In the genomic region with DNA sequence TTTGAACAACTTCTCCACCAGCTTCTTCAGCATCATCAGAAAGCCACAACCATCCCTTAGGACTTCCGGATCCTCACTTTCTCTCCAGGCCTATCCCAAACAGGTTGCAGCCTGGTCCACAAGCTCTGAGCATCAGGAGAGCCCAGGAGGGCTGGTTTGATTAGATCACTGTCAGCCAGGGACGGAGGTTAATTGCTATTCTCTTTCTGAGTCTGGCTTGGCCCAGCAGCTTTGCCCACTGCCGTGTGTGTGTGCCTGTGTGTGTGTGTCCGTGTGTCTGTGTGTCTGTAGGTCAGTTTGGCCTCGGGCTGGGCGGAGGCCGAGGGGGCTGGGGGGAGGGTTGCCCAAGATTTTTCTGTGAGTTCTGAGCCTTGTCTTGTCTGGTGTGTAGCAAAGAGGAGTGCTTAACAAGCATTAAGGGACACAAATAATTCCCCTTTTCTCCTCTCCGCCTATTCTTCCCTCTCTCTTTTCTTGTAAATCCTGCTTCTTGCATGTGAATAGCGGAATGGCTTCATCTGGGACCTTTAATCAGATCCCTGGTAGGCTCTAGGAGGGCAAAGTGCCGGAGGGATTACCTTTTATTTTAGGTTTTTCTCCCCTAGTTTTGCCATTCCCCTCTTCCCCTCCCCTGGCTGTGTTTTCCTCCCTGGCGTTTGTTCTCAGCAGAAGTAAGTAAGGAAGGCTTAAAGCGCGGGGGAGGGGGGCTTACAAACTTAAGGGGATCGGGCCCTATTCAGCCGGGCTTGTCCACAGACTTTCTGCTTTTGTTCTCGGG, we compare ENCODE assay signal across 15 cellular contexts.
"Had no signal": no experiment of that assay in that cellular context is flagged by ENCODE, and none has a peak within 500 bp of the region (broad histone marks: within the 10 kb centered on the region; RNA-seq: fewer than 3 reads in every experiment).

No MANE protein-coding gene starts in this region.

- ATAC-seq: activated CD4-positive, alpha-beta T cell treated with anti-CD3 and anti-CD28 coated beads for 36 hours; activated CD8-positive, alpha-beta T cell treated with anti-CD3 and anti-CD28 coated beads for 36 hours; heart right ventricle; left lung; natural killer cell treated with Interleukin-12 subunit alpha and Interleukin-12 subunit beta and Interleukin-15 and Interleukin-18, amount 100 ng/mL, for 72 hours; sciatic nerve had no signal

- H3K4me1 ChIP-seq: ascending aorta, heart right ventricle, left lung, spleen had no signal

- H3K27ac ChIP-seq: ascending aorta, heart right ventricle, left lung, spleen had no signal

- H3K27me3 ChIP-seq: ascending aorta had no signal

- DNase-seq: activated CD4-positive, alpha-beta T cell treated with anti-CD3 and anti-CD28 coated beads for 36 hours; activated CD8-positive, alpha-beta memory T cell treated with anti-CD3 and anti-CD28 coated beads, Interleukin-2, amount 50 U/mL, for 4 hours; activated CD8-positive, alpha-beta T cell treated with anti-CD3 and anti-CD28 coated beads for 36 hours; activated naive CD4-positive, alpha-beta T cell; effector CD4-positive, alpha-beta T cell; heart right ventricle; left lung; spleen; stimulated activated CD4-positive, alpha-beta T cell treated with anti-CD3 and anti-CD28 coated beads, Interleukin-1b, Interleukin-23, amount 100 ng/mL, for 48 hours; stimulated activated naive CD4-positive, alpha-beta T cell; substantia nigra; trophoblast cell had no signal

- H3K36me3 ChIP-seq: ascending aorta, heart right ventricle, left lung, spleen had no signal

- H3K9me3 ChIP-seq: ascending aorta had no signal

- H3K4me3 ChIP-seq: ascending aorta, heart right ventricle, left lung, spleen had no signal
